ENCODE assay signal across 2 cellular contexts in genomic region chr3:140552403-140552802, GRCh38.
TF ChIP-seq lines count a peak whose summit lies in the region.

No MANE protein-coding gene starts in this region.

TF ChIP-seq in HCT116, 20 proteins besides CTCF, POLR2A, EP300 and RAD21 (continued from another document):
- TF ChIP-seq ZBTB33 (IDR thresholded peaks at IDR 0.05; ENCODE audit: extremely low read depth, insufficient replicate concordance, low read length) (no peak), JUND (IDR thresholded peaks at IDR 0.05) (no peak), FOSL1 (IDR thresholded peaks at IDR 0.05; ENCODE audit: low read depth) (no peak)

TF ChIP-seq in SK-N-SH, 30 proteins besides CTCF, POLR2A, EP300 and RAD21 (continued from another document):
- no peak for TF ChIP-seq IRF3 (IDR thresholded peaks at IDR 0.05; ENCODE audit: low read depth, low read length)
- no peak for TF ChIP-seq NRF1 (IDR thresholded peaks at IDR 0.05; ENCODE audit: low read depth, low read length)
- TF ChIP-seq TEAD4 (IDR thresholded peaks at IDR 0.05; ENCODE audit: borderline replicate concordance, insufficient read depth), result no peak
- TF ChIP-seq TCF12 (IDR thresholded peaks at IDR 0.05), result no peak
- no peak for TF ChIP-seq EZH2phosphoT487 (IDR thresholded peaks at IDR 0.05; ENCODE audit: borderline replicate concordance, low read depth)
- no peak for TF ChIP-seq SMC3 (IDR thresholded peaks at IDR 0.05; ENCODE audit: low read depth, low read length)
- no peak for TF ChIP-seq GATA2 (CRISPR knock-in tag; IDR thresholded peaks at IDR 0.05)
- no peak for TF ChIP-seq CHD2 (IDR thresholded peaks at IDR 0.05; ENCODE audit: low read length, partially characterized antibody)
- TF ChIP-seq USF2 (IDR thresholded peaks at IDR 0.05; ENCODE audit: borderline replicate concordance, low read depth, low read length), result no peak
- TF ChIP-seq YY1 (IDR thresholded peaks at IDR 0.05; ENCODE audit: low read depth), result no peak
- no peak for TF ChIP-seq RCOR1 (IDR thresholded peaks at IDR 0.05; ENCODE audit: low read length)
- no peak for TF ChIP-seq FOSL2 (IDR thresholded peaks at IDR 0.05; ENCODE audit: borderline replicate concordance, low read depth)
- TF ChIP-seq MAX (IDR thresholded peaks at IDR 0.05; ENCODE audit: low read depth), result no peak
